Comparison of ENCODE assay signal across 1 cellular context in the genomic region with DNA sequence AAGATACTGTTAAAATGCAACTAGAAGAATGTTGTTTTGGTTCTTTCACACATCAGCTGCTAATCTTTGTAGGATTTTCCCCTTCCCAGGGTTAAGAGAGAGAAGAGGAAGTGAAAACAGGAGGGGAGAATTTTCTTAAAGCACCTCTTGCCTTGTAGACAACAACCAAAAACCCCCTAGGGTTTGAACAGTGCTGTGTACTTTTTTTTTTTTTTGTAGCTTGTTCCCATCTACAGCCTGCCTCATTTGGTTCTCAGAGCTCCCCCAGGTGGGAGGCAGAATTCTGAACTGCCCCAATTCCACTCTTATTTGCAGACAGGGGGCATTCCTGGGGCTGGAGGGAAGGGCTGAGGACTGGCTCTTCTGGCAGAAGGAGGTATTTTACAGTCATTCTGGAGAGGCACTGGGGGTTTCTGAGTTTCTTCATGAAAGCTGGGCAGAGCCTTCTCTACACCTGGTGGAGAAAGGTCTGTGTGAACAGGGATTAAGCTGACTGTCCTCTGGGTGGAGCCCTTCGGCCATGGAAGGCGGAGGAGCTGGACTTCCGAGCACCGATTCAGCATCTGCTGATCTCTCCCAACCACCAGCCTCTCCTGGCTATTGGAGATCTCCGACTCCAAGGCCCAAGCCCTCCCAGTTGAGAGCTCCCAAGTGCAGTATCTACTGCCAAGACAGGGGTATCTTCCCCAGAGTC.
TF ChIP-seq lines count a peak whose summit lies in the region.

No MANE protein-coding gene starts in this region.

TF ChIP-seq in IMR-90, 13 proteins besides CTCF, POLR2A, EP300 and RAD21:
- TF ChIP-seq BHLHE40 (IDR thresholded peaks at IDR 0.05; ENCODE audit: low read depth, low read length) (no peak), SMC3 (IDR thresholded peaks at IDR 0.05; ENCODE audit: low read depth, low read length) (peak; percentile 14; the same call in 1 of the 2 replicates)
TF ChIP-seq in IMR-90: peak in this region for 1.
